11 cellular contexts compared by ENCODE assay signal in genomic region chr22:35329114-35329847, GRCh38. TPM values are rescaled to one million over a fixed set of nuclear protein-coding genes. Genes with fewer than 3 reads are reported as not detected.
DNase-seq lines count a peak whose midpoint lies in the region; ATAC-seq and TF ChIP-seq lines count a peak whose summit lies in the region.
"Had no signal": no experiment of that assay in that cellular context is flagged by ENCODE, and none has a peak within 500 bp of the region (broad histone marks: within the 10 kb centered on the region; RNA-seq: fewer than 3 reads in every experiment).

No MANE protein-coding gene starts in this region.

- no peaks in the 10 kb centered on the region for H3K9me3 Mint-ChIP-seq in activated naive CD4-positive, alpha-beta T cell treated with anti-CD3 and anti-CD28 coated beads for 36 hours
- H3K9me3 Mint-ChIP-seq in activated naive CD4-positive, alpha-beta T cell treated with anti-CD3 and anti-CD28 coated beads, Interleukin-2, amount 50 U/mL, for 72 hours = no peaks in the 10 kb centered on the region
- H3K9me3 Mint-ChIP-seq in stimulated activated effector memory CD8-positive, alpha-beta T cell treated with anti-CD3 and anti-CD28 coated beads, Interleukin-12 subunit alpha, Interleukin-12 subunit beta, amount 100 ng/mL, for 72 hours = no peaks in the 10 kb centered on the region
- H3K9me3 Mint-ChIP-seq: naive B cell had no signal

- TF ChIP-seq CTCF in NB4 (IDR thresholded peaks at IDR 0.05; ENCODE audit: low read depth, low read length) = no peak

- peak overlapping the region; percentile 41 for H3K27ac Mint-ChIP-seq in activated naive CD4-positive, alpha-beta T cell treated with anti-CD3 and anti-CD28 coated beads for 36 hours
- no peak overlapping the region for H3K27ac Mint-ChIP-seq in activated naive CD4-positive, alpha-beta T cell treated with anti-CD3 and anti-CD28 coated beads, Interleukin-2, amount 50 U/mL, for 72 hours
- no peak overlapping the region for H3K27ac Mint-ChIP-seq in stimulated activated effector memory CD8-positive, alpha-beta T cell treated with anti-CD3 and anti-CD28 coated beads, Interleukin-12 subunit alpha, Interleukin-12 subunit beta, amount 100 ng/mL, for 72 hours

- peaks cover 30% of the 10 kb centered on the region for H3K36me3 Mint-ChIP-seq in activated naive CD4-positive, alpha-beta T cell treated with anti-CD3 and anti-CD28 coated beads for 36 hours (ENCODE audit: low read depth)
- peaks cover 6 to 11% of the 10 kb centered on the region in 2 donors for H3K36me3 Mint-ChIP-seq in activated naive CD4-positive, alpha-beta T cell treated with anti-CD3 and anti-CD28 coated beads, Interleukin-2, amount 50 U/mL, for 72 hours
- H3K36me3 Mint-ChIP-seq in stimulated activated effector memory CD8-positive, alpha-beta T cell treated with anti-CD3 and anti-CD28 coated beads, Interleukin-12 subunit alpha, Interleukin-12 subunit beta, amount 100 ng/mL, for 72 hours = peaks cover 52% of the 10 kb centered on the region

- no peak for TF ChIP-seq POLR2A in NB4 (IDR thresholded peaks at IDR 0.05; ENCODE audit: extremely low read depth, insufficient read length)

- DNase-seq in activated naive CD4-positive, alpha-beta T cell treated with anti-CD3 and anti-CD28 coated beads for 36 hours = no peak
- no peak for DNase-seq in activated naive CD4-positive, alpha-beta T cell treated with anti-CD3 and anti-CD28 coated beads, Interleukin-2, amount 50 U/mL, for 72 hours (ENCODE audit: low spot score in 2 of 2)
- DNase-seq in NB4 (ENCODE audit: low read depth) (peak; percentile 49), dermis microvascular lymphatic vessel endothelial cell (ENCODE audit: low read depth in 2 of 2) (peak; percentile 44 to 52), DMS53 treated with DMSO at 0.1 percent for 48 hours (lab: John Stamatoyannopoulos, UW; ENCODE audit: unreplicated experiment) (no peak)
- DNase-seq in stimulated activated effector memory CD8-positive, alpha-beta T cell treated with anti-CD3 and anti-CD28 coated beads, Interleukin-12 subunit alpha, Interleukin-12 subunit beta, amount 100 ng/mL, for 72 hours (ENCODE audit: low spot score in 2 of 2) = no peak
- DNase-seq in activated effector memory CD4-positive, alpha-beta T cell treated with anti-CD3 and anti-CD28 coated beads, Interleukin-2, amount 50 U/mL, for 16 hours = no peak
- DNase-seq: MG63, naive B cell, NCI-H446 had no signal

- CTCF ChIA-PET in activated naive CD4-positive, alpha-beta T cell treated with anti-CD3 and anti-CD28 coated beads for 36 hours (lab: Charles Lee) = interaction anchor here (0.9 to 1.5 kb wide), 3 partner anchors 30 to 736 kb away, joined by 4 to 5 read pairs (median 4); partner anchors contain the start of gene TOM1

- no peak overlapping the region for H3K4me3 Mint-ChIP-seq in activated naive CD4-positive, alpha-beta T cell treated with anti-CD3 and anti-CD28 coated beads for 36 hours
- no peak overlapping the region for H3K4me3 Mint-ChIP-seq in stimulated activated effector memory CD8-positive, alpha-beta T cell treated with anti-CD3 and anti-CD28 coated beads, Interleukin-12 subunit alpha, Interleukin-12 subunit beta, amount 100 ng/mL, for 72 hours

- H3K27me3 Mint-ChIP-seq in activated naive CD4-positive, alpha-beta T cell treated with anti-CD3 and anti-CD28 coated beads for 36 hours (ENCODE audit: low read depth) = no peaks in the 10 kb centered on the region
- H3K27me3 Mint-ChIP-seq: naive B cell had no signal

- H3K4me1 Mint-ChIP-seq in activated naive CD4-positive, alpha-beta T cell treated with anti-CD3 and anti-CD28 coated beads for 36 hours (ENCODE audit: low read depth) = peaks cover 34% of the 10 kb centered on the region
- peaks cover 26% of the 10 kb centered on the region for H3K4me1 Mint-ChIP-seq in stimulated activated effector memory CD8-positive, alpha-beta T cell treated with anti-CD3 and anti-CD28 coated beads, Interleukin-12 subunit alpha, Interleukin-12 subunit beta, amount 100 ng/mL, for 72 hours

- no peak for ATAC-seq in activated naive CD4-positive, alpha-beta T cell treated with anti-CD3 and anti-CD28 coated beads, Interleukin-2, amount 50 U/mL, for 72 hours
- ATAC-seq in stimulated activated effector memory CD8-positive, alpha-beta T cell treated with anti-CD3 and anti-CD28 coated beads, Interleukin-12 subunit alpha, Interleukin-12 subunit beta, amount 100 ng/mL, for 72 hours = peak; percentile 23
- no peak for ATAC-seq in GM18511 (IDR thresholded peaks at IDR 0.05; ENCODE audit: unreplicated experiment)

- no peak overlapping the region for H3K4me3 ChIP-seq in NB4 (ENCODE audit: low read depth, low read length)
- H3K4me3 ChIP-seq: MG63 had no signal

- intact Hi-C loops in activated naive CD4-positive, alpha-beta T cell treated with anti-CD3 and anti-CD28 coated beads for 36 hours (cut with micrococcal nuclease) = no loop called here

RNA-seq across cellular contexts. Expression of gene TOM1, which starts 29.6 kb away (rescaled TPM):
- 10 to 100 TPM; 25.8 to 26.3 TPM for total RNA-seq in activated naive CD4-positive, alpha-beta T cell treated with anti-CD3 and anti-CD28 coated beads for 36 hours
- 10 to 100 TPM; 28.5 to 56.7 TPM for total RNA-seq in activated naive CD4-positive, alpha-beta T cell treated with anti-CD3 and anti-CD28 coated beads, Interleukin-2, amount 50 U/mL, for 72 hours
- total RNA-seq in dermis microvascular lymphatic vessel endothelial cell = 16.6 and 38.9 TPM in 2 replicates

RNA-seq across cellular contexts. Expression of gene HMOX1, which starts 51.6 kb away (rescaled TPM):
- under 1 TPM; 0.15 to 0.21 TPM for total RNA-seq in activated naive CD4-positive, alpha-beta T cell treated with anti-CD3 and anti-CD28 coated beads for 36 hours
- under 1 TPM; 0.14 to 0.48 TPM for total RNA-seq in activated naive CD4-positive, alpha-beta T cell treated with anti-CD3 and anti-CD28 coated beads, Interleukin-2, amount 50 U/mL, for 72 hours
- 57.3 and 104 TPM in 2 replicates for total RNA-seq in dermis microvascular lymphatic vessel endothelial cell

Comparison
In these comparisons a context has a peak if more than half of its experiments do, and no peak if none do; other contexts are left out.
1. DNase-seq: peak in NB4 (single experiment) and dermis microvascular lymphatic vessel endothelial cell (2 of 2); none in activated naive CD4-positive, alpha-beta T cell treated with anti-CD3 and anti-CD28 coated beads for 36 hours (single experiment), activated naive CD4-positive, alpha-beta T cell treated with anti-CD3 and anti-CD28 coated beads, Interleukin-2, amount 50 U/mL, for 72 hours (0 of 2), stimulated activated effector memory CD8-positive, alpha-beta T cell treated with anti-CD3 and anti-CD28 coated beads, Interleukin-12 subunit alpha, Interleukin-12 subunit beta, amount 100 ng/mL, for 72 hours (0 of 2), activated effector memory CD4-positive, alpha-beta T cell treated with anti-CD3 and anti-CD28 coated beads, Interleukin-2, amount 50 U/mL, for 16 hours (single experiment) and DMS53 treated with DMSO at 0.1 percent for 48 hours (single experiment).
2. RNA of gene HMOX1, which starts 51.6 kb away (total RNA-seq): 57.3 to 104 TPM in dermis microvascular lymphatic vessel endothelial cell; 0.14 to 0.48 TPM in activated naive CD4-positive, alpha-beta T cell treated with anti-CD3 and anti-CD28 coated beads, Interleukin-2, amount 50 U/mL, for 72 hours and 0.15 to 0.21 TPM in activated naive CD4-positive, alpha-beta T cell treated with anti-CD3 and anti-CD28 coated beads for 36 hours; every median in the first group is over 10 times any median in the second.